ENCODE assay signal across 8 cellular contexts in genomic region chr13:40790232-40790631, GRCh38. TPM values are rescaled to one million over a fixed set of nuclear protein-coding genes. Genes with fewer than 3 reads are reported as not detected.
DNase-seq lines count a peak whose midpoint lies in the region; ATAC-seq and TF ChIP-seq lines count a peak whose summit lies in the region.

No MANE protein-coding gene starts in this region.

- no peak overlapping the region for H3K27ac ChIP-seq in PC-3 (ENCODE audit: low read length)

- H3K4me3 Mint-ChIP-seq in progenitor cell of endocrine pancreas (ENCODE audit: low read depth), result peak overlapping the region; percentile 82

- peak overlapping the region; percentile 95 for H3K27ac Mint-ChIP-seq in progenitor cell of endocrine pancreas

- no peaks in the 10 kb centered on the region for H3K9me3 ChIP-seq in PC-3 (ENCODE audit: low read length)

- BruUV-seq in PC-3 (replicated peaks; lab: Mats Ljungman, UMichigan), result no TSS peak

- no peaks in the 10 kb centered on the region for H3K27me3 Mint-ChIP-seq in progenitor cell of endocrine pancreas

- peak overlapping the region; percentile 96 for H2AFZ ChIP-seq in PC-3 (ENCODE audit: low read length)

- H3K4me3 ChIP-seq in GM12864 (ENCODE audit: low read depth, low read length) (peak overlapping the region; percentile 81), PC-3 (ENCODE audit: low read length) (peak overlapping the region; percentile 80), epithelial cell of esophagus (ENCODE audit: low read length) (peak overlapping the region; percentile 71)

- H3K9me2 ChIP-seq in PC-3 (replicated peaks; ENCODE audit: low read length), result no peaks in the 10 kb centered on the region

- H3K9me3 Mint-ChIP-seq in progenitor cell of endocrine pancreas (ENCODE audit: low read depth), result no peaks in the 10 kb centered on the region

- ATAC-seq in PC-3, result no peak

- DNase-seq in GM12864 (ENCODE audit: low read depth) (no peak), PC-3 (no peak), epithelial cell of esophagus (ENCODE audit: low read depth) (no peak), progenitor cell of endocrine pancreas (ENCODE audit: low spot score, unreplicated experiment) (no peak), NCI-H1092 (lab: John Stamatoyannopoulos, UW) (no peak), NCI-H446 treated with DMSO at 0.1 percent for 48 hours (lab: John Stamatoyannopoulos, UW) (no peak), kidney tubule cell (ENCODE audit: low spot score) (no peak)
- no peak for DNase-seq in activated CD4-positive, CD25-positive, alpha-beta regulatory T cell (lab: John Stamatoyannopoulos, UW)

- CTCF ChIA-PET in PC-3 (lab: Charles Lee), result interaction anchor here (0.6 to 1.7 kb wide), 2 partner anchors 125 to 130 kb away, joined by 3 to 5 read pairs; no protein-coding TSS in a partner anchor

- no peaks in the 10 kb centered on the region for H4K20me1 ChIP-seq in PC-3 (ENCODE audit: low read length)

- H3K9ac ChIP-seq in PC-3 (ENCODE audit: low read length), result peak overlapping the region; percentile 80

- TF ChIP-seq CTCF in GM12864 (IDR thresholded peaks at IDR 0.05; ENCODE audit: low read depth, low read length, missing control alignments) (no peak), PC-3 (conservative IDR thresholded peaks at IDR 0.05; ENCODE audit: low read depth, low read length) (no peak), epithelial cell of esophagus (IDR thresholded peaks at IDR 0.05; ENCODE audit: insufficient read depth, low read depth, low read length, missing control alignments) (no peak), progenitor cell of endocrine pancreas (IDR thresholded peaks at IDR 0.05; ENCODE audit: unreplicated experiment) (no peak)

- peaks cover 2% of the 10 kb centered on the region for H3K36me3 Mint-ChIP-seq in progenitor cell of endocrine pancreas (ENCODE audit: insufficient read depth)

- intact Hi-C loops in PC-3 (cut with micrococcal nuclease), result no loop called here

- peaks cover 24% of the 10 kb centered on the region for H3K79me2 ChIP-seq in PC-3 (ENCODE audit: low read length)

- H3K4me2 ChIP-seq in PC-3 (ENCODE audit: low read length), result peak overlapping the region; percentile 97

- POLR2A ChIA-PET in PC-3 (lab: Charles Lee; ENCODE audit: unreplicated experiment), result no interaction called here

- peaks cover 8% of the 10 kb centered on the region for H3K4me1 Mint-ChIP-seq in progenitor cell of endocrine pancreas (ENCODE audit: low read depth)

- H3K27me3 ChIP-seq in PC-3 (ENCODE audit: low read length), result no peaks in the 10 kb centered on the region

- no peaks in the 10 kb centered on the region for H3K36me3 ChIP-seq in PC-3 (ENCODE audit: low read depth, low read length)

- H3F3A ChIP-seq in PC-3 (ENCODE audit: low read length, unreplicated experiment), result no peaks in the 10 kb centered on the region

- no peaks in the 10 kb centered on the region for H3K4me1 ChIP-seq in PC-3 (ENCODE audit: insufficient read depth, low read length)

RNA-seq across cellular contexts. Expression of gene SLC25A15, which starts 0.8 kb away (rescaled TPM):
- total RNA-seq in PC-3 (2014; rRNA removed), result 20.6 and 22.0 TPM in 2 replicates
- 16.3 and 16.5 TPM in 2 replicates for total RNA-seq in progenitor cell of endocrine pancreas

RNA-seq across cellular contexts. Expression of gene MRPS31, which starts 19.2 kb away (rescaled TPM):
- 13.3 and 14.6 TPM in 2 replicates for total RNA-seq in PC-3 (2014; rRNA removed)
- total RNA-seq in progenitor cell of endocrine pancreas, result 38.7 and 39.5 TPM in 2 replicates
